ENCODE assay signal across 24 cellular contexts in genomic region chr4:119230288-119230687, GRCh38.
"Had no signal": no experiment of that assay in that cellular context is flagged by ENCODE, and none has a peak within 500 bp of the region (broad histone marks: within the 10 kb centered on the region; RNA-seq: fewer than 3 reads in every experiment).

No MANE protein-coding gene starts in this region.

- ATAC-seq: activated CD4-positive, CD25-positive, alpha-beta regulatory T cell treated with anti-CD3 and anti-CD28 coated beads, Interleukin-2, amount 50 U/mL, for 24 hours; activated CD8-positive, alpha-beta memory T cell treated with anti-CD3 and anti-CD28 coated beads, Interleukin-2, amount 10 ng/mL, durations not matched to agents 7 days and 5 days; activated naive CD4-positive, alpha-beta T cell treated with anti-CD3 and anti-CD28 coated beads, Interleukin-2, amount 50 U/mL, for 72 hours; gastroesophageal sphincter; natural killer cell; sciatic nerve; stimulated activated effector memory CD8-positive, alpha-beta T cell treated with anti-CD3 and anti-CD28 coated beads, Interleukin-12 subunit alpha, Interleukin-12 subunit beta, amount 100 ng/mL, for 72 hours had no signal

- H3K27me3 Mint-ChIP-seq: activated CD4-positive, alpha-beta memory T cell treated with anti-CD3 and anti-CD28 coated beads for 36 hours; activated CD4-positive, alpha-beta T cell treated with anti-CD3 and anti-CD28 coated beads, Interleukin-2, amount 10 ng/mL, durations not matched to agents 24 days and 14 days; activated CD8-positive, alpha-beta memory T cell treated with anti-CD3 and anti-CD28 coated beads, Interleukin-2, amount 10 ng/mL, durations not matched to agents 7 days and 5 days; stimulated activated naive CD8-positive, alpha-beta T cell treated with anti-CD3 and anti-CD28 coated beads, Interleukin-15, Interleukin-2, amounts not matched to agents 100 ng/mL and 50 ng/mL, for 24 hours had no signal

- H3K27me3 ChIP-seq: dorsolateral prefrontal cortex, gastroesophageal sphincter, hepatocyte had no signal

- H3K9me3 ChIP-seq: gastroesophageal sphincter, thoracic aorta had no signal

- H3K36me3 Mint-ChIP-seq: natural killer cell; stimulated activated effector memory CD8-positive, alpha-beta T cell treated with anti-CD3 and anti-CD28 coated beads, Interleukin-12 subunit alpha, Interleukin-12 subunit beta, amount 100 ng/mL, for 72 hours had no signal

- H3K9me3 Mint-ChIP-seq: activated CD4-positive, alpha-beta T cell treated with anti-CD3 and anti-CD28 coated beads, Interleukin-2, amount 10 ng/mL, durations not matched to agents 24 days and 14 days; natural killer cell; stimulated activated effector memory CD8-positive, alpha-beta T cell treated with anti-CD3 and anti-CD28 coated beads, Interleukin-12 subunit alpha, Interleukin-12 subunit beta, amount 100 ng/mL, for 72 hours; stimulated activated naive CD8-positive, alpha-beta T cell treated with anti-CD3 and anti-CD28 coated beads, Interleukin-15, Interleukin-2, amounts not matched to agents 100 ng/mL and 50 ng/mL, for 24 hours had no signal

- H3K27ac Mint-ChIP-seq: activated CD4-positive, alpha-beta memory T cell treated with anti-CD3 and anti-CD28 coated beads for 36 hours; activated CD4-positive, alpha-beta T cell treated with anti-CD3 and anti-CD28 coated beads, Interleukin-2, amount 10 ng/mL, durations not matched to agents 24 days and 14 days; activated CD8-positive, alpha-beta memory T cell treated with anti-CD3 and anti-CD28 coated beads, Interleukin-2, amount 10 ng/mL, durations not matched to agents 7 days and 5 days; natural killer cell; stimulated activated effector memory CD8-positive, alpha-beta T cell treated with anti-CD3 and anti-CD28 coated beads, Interleukin-12 subunit alpha, Interleukin-12 subunit beta, amount 100 ng/mL, for 72 hours; stimulated activated naive CD8-positive, alpha-beta T cell treated with anti-CD3 and anti-CD28 coated beads, Interleukin-15, Interleukin-2, amounts not matched to agents 100 ng/mL and 50 ng/mL, for 24 hours had no signal

- H3K27ac ChIP-seq: coronary artery, dorsolateral prefrontal cortex, gastroesophageal sphincter, hepatocyte, thoracic aorta, VCaP had no signal

- H3K4me3 ChIP-seq: coronary artery, dorsolateral prefrontal cortex, gastroesophageal sphincter, hepatocyte, skin epidermis, thoracic aorta had no signal

- H3K4me3 Mint-ChIP-seq: activated CD4-positive, alpha-beta memory T cell treated with anti-CD3 and anti-CD28 coated beads for 36 hours; activated CD4-positive, alpha-beta T cell treated with anti-CD3 and anti-CD28 coated beads, Interleukin-2, amount 10 ng/mL, durations not matched to agents 24 days and 14 days; activated CD8-positive, alpha-beta memory T cell treated with anti-CD3 and anti-CD28 coated beads, Interleukin-2, amount 10 ng/mL, durations not matched to agents 7 days and 5 days; natural killer cell; stimulated activated effector memory CD8-positive, alpha-beta T cell treated with anti-CD3 and anti-CD28 coated beads, Interleukin-12 subunit alpha, Interleukin-12 subunit beta, amount 100 ng/mL, for 72 hours; stimulated activated naive CD8-positive, alpha-beta T cell treated with anti-CD3 and anti-CD28 coated beads, Interleukin-15, Interleukin-2, amounts not matched to agents 100 ng/mL and 50 ng/mL, for 24 hours had no signal

- DNase-seq: activated CD4-positive, alpha-beta memory T cell treated with anti-CD3 and anti-CD28 coated beads for 36 hours; activated CD4-positive, alpha-beta T cell treated with anti-CD3 and anti-CD28 coated beads, Interleukin-2, amount 10 ng/mL, durations not matched to agents 24 days and 14 days; activated CD8-positive, alpha-beta memory T cell treated with anti-CD3 and anti-CD28 coated beads, Interleukin-2, amount 10 ng/mL, durations not matched to agents 7 days and 5 days; activated naive CD4-positive, alpha-beta T cell; activated T-cell treated with anti-CD3 and anti-CD28 coated beads, Interleukin-2, amount 50 U/mL, for 48 hours; dorsolateral prefrontal cortex; effector memory CD4-positive, alpha-beta T cell; erythroblast; islet precursor cell; natural killer cell; stimulated activated CD4-positive, alpha-beta T cell treated with anti-CD3 and anti-CD28 coated beads, Interleukin-4, amount 100 ng/mL, for 24 hours; T-helper 9 cell; trophoblast cell had no signal
